Comparison of ENCODE assay signal across 19 cellular contexts in genomic region chr17:42849451-42850157, GRCh38. TPM values are rescaled to one million over a fixed set of nuclear protein-coding genes. Genes with fewer than 3 reads are reported as not detected.
A peak's percentile ranks its signal among the peaks of the same experiment; 100 is the strongest.
DNase-seq lines count a peak whose midpoint lies in the region; TF ChIP-seq lines count a peak whose summit lies in the region.
"Had no signal": no experiment of that assay in that cellular context is flagged by ENCODE, and none has a peak within 500 bp of the region (broad histone marks: within the 10 kb centered on the region; RNA-seq: fewer than 3 reads in every experiment).

No MANE protein-coding gene starts in this region.

- H3K36me3 Mint-ChIP-seq in activated CD4-positive, alpha-beta T cell treated with anti-CD3 and anti-CD28 coated beads, Interleukin-2, amount 10 ng/mL, durations not matched to agents 7 days and 5 days (ENCODE audit: low read depth): peaks cover 6% of the 10 kb centered on the region
- H3K36me3 Mint-ChIP-seq in activated T-cell treated with anti-CD3 and anti-CD28 coated beads, Interleukin-2, amount 50 U/mL, for 24 hours (ENCODE audit: low read depth): peaks cover 21% of the 10 kb centered on the region

- peaks cover 10 to 13% of the 10 kb centered on the region in 2 donors for H3K4me1 ChIP-seq in duodenal mucosa (ENCODE audit: control insufficient read depth in 1 of 2, insufficient read depth in 2 of 2, low read length in 2 of 2)
- H3K4me1 ChIP-seq in muscle layer of colon (ENCODE audit: insufficient read depth, low read length): peaks cover 13% of the 10 kb centered on the region
- no peaks in the 10 kb centered on the region for H3K4me1 ChIP-seq in uterus

- peaks cover 8% of the 10 kb centered on the region for H3K4me1 Mint-ChIP-seq in activated CD4-positive, alpha-beta T cell treated with anti-CD3 and anti-CD28 coated beads, Interleukin-2, amount 10 ng/mL, durations not matched to agents 7 days and 5 days
- peaks cover 22% of the 10 kb centered on the region for H3K4me1 Mint-ChIP-seq in activated T-cell treated with anti-CD3 and anti-CD28 coated beads, Interleukin-2, amount 50 U/mL, for 24 hours (ENCODE audit: low read depth)

- TF ChIP-seq CTCF in uterus (IDR thresholded peaks at IDR 0.05): no peak

- CTCF ChIA-PET in activated CD4-positive, alpha-beta T cell treated with anti-CD3 and anti-CD28 coated beads, Interleukin-2, amount 10 ng/mL, durations not matched to agents 7 days and 5 days (lab: Charles Lee): interaction anchor here (0.5 to 0.6 kb wide), 3 partner anchors 23 to 396 kb away, joined by 3 to 5 read pairs (median 3); no protein-coding TSS in a partner anchor

- TF ChIP-seq POLR2A in uterus (IDR thresholded peaks at IDR 0.05): no peak

- H3K9me3 Mint-ChIP-seq in activated CD4-positive, alpha-beta T cell treated with anti-CD3 and anti-CD28 coated beads, Interleukin-2, amount 10 ng/mL, durations not matched to agents 7 days and 5 days: no peaks in the 10 kb centered on the region
- no peaks in the 10 kb centered on the region for H3K9me3 Mint-ChIP-seq in activated T-cell treated with anti-CD3 and anti-CD28 coated beads, Interleukin-2, amount 50 U/mL, for 24 hours
- H3K9me3 Mint-ChIP-seq: CD4-positive, alpha-beta T cell; endodermal cell had no signal

- H3K27me3 ChIP-seq in duodenal mucosa (ENCODE audit: control insufficient read depth in 1 of 2, insufficient read depth in 2 of 2, low read length in 2 of 2) (no peaks in the 10 kb centered on the region), muscle layer of colon (ENCODE audit: control insufficient read depth in 1 of 2, insufficient read depth in 2 of 2, low read length in 2 of 2) (no peaks in the 10 kb centered on the region), uterus (no peaks in the 10 kb centered on the region)
- H3K27me3 ChIP-seq: left lung, ovary had no signal

- H3K4me3 ChIP-seq in duodenal mucosa (ENCODE audit: low read depth in 1 of 2, low read length in 2 of 2): peak overlapping the region; percentile 11 to 41
- H3K4me3 ChIP-seq in muscle layer of colon (ENCODE audit: low read depth in 1 of 2, low read length in 2 of 2): peak overlapping the region in 1 of 2 donors; percentile 26
- H3K4me3 ChIP-seq in uterus: no peak overlapping the region
- H3K4me3 ChIP-seq: left lung, ovary, SK-N-MC had no signal

- POLR2A ChIA-PET in activated CD4-positive, alpha-beta T cell treated with anti-CD3 and anti-CD28 coated beads, Interleukin-2, amount 10 ng/mL, durations not matched to agents 7 days and 5 days (lab: Charles Lee): no interaction called here

- no peak overlapping the region for H3K27ac ChIP-seq in duodenal mucosa (ENCODE audit: low read depth, low read length)
- peak overlapping the region; percentile 87 for H3K27ac ChIP-seq in muscle layer of colon (ENCODE audit: low read depth, low read length)
- H3K27ac ChIP-seq in uterus: peak overlapping the region; percentile 77 to 79
- H3K27ac ChIP-seq: left lung, ovary, SK-N-MC had no signal

- no peak for DNase-seq in activated CD4-positive, alpha-beta T cell treated with anti-CD3 and anti-CD28 coated beads, Interleukin-2, amount 10 ng/mL, durations not matched to agents 7 days and 5 days
- no peak for DNase-seq in activated CD4-positive, alpha-beta T cell treated with anti-CD3 and anti-CD28 coated beads, Interleukin-2, amount 50 U/mL, for 1 hour
- DNase-seq in uterus: peak in 1 of 2 donors; percentile 39
- no peak for DNase-seq in T-helper 2 cell
- no peak for DNase-seq in RKO (ENCODE audit: low spot score)
- no peak for DNase-seq in activated T-cell treated with anti-CD3 and anti-CD28 coated beads, Interleukin-2, amount 50 U/mL, for 24 hours
- DNase-seq: activated naive CD4-positive, alpha-beta T cell; anterior cingulate cortex; CD4-positive, alpha-beta T cell; endodermal cell; left lung; NCI-H526; OCI-M1; ovary; trophoblast cell had no signal

- H3K27me3 Mint-ChIP-seq in activated CD4-positive, alpha-beta T cell treated with anti-CD3 and anti-CD28 coated beads, Interleukin-2, amount 10 ng/mL, durations not matched to agents 7 days and 5 days: no peaks in the 10 kb centered on the region
- peaks cover 2% of the 10 kb centered on the region for H3K27me3 Mint-ChIP-seq in activated T-cell treated with anti-CD3 and anti-CD28 coated beads, Interleukin-2, amount 50 U/mL, for 24 hours
- H3K27me3 Mint-ChIP-seq: CD4-positive, alpha-beta T cell had no signal

- H3K9me3 ChIP-seq in duodenal mucosa (ENCODE audit: control insufficient read depth in 1 of 2, low read length in 2 of 2) (no peaks in the 10 kb centered on the region), muscle layer of colon (ENCODE audit: low read length) (no peaks in the 10 kb centered on the region), uterus (no peaks in the 10 kb centered on the region)
- H3K9me3 ChIP-seq: left lung, ovary had no signal

- no peak overlapping the region for H3K4me3 Mint-ChIP-seq in activated CD4-positive, alpha-beta T cell treated with anti-CD3 and anti-CD28 coated beads, Interleukin-2, amount 10 ng/mL, durations not matched to agents 7 days and 5 days
- no peak overlapping the region for H3K4me3 Mint-ChIP-seq in activated T-cell treated with anti-CD3 and anti-CD28 coated beads, Interleukin-2, amount 50 U/mL, for 24 hours
- H3K4me3 Mint-ChIP-seq: CD4-positive, alpha-beta T cell; endodermal cell had no signal

- peak overlapping the region; percentile 5 for H3K27ac Mint-ChIP-seq in activated CD4-positive, alpha-beta T cell treated with anti-CD3 and anti-CD28 coated beads, Interleukin-2, amount 10 ng/mL, durations not matched to agents 7 days and 5 days
- no peak overlapping the region for H3K27ac Mint-ChIP-seq in activated T-cell treated with anti-CD3 and anti-CD28 coated beads, Interleukin-2, amount 50 U/mL, for 24 hours
- H3K27ac Mint-ChIP-seq: CD4-positive, alpha-beta T cell; endodermal cell had no signal

- intact Hi-C loops in uterus (cut with DNase I; ENCODE audit: low total_unique reads): no loop called here

- H3K36me3 ChIP-seq in duodenal mucosa (ENCODE audit: control insufficient read depth in 1 of 2, insufficient read depth in 2 of 2, low read length in 2 of 2): peaks cover 8 to 12% of the 10 kb centered on the region in 2 donors
- peaks cover 13% of the 10 kb centered on the region for H3K36me3 ChIP-seq in muscle layer of colon (ENCODE audit: insufficient read depth, low read length)
- no peaks in the 10 kb centered on the region for H3K36me3 ChIP-seq in uterus
- H3K36me3 ChIP-seq: ovary had no signal

- H3K9ac ChIP-seq in duodenal mucosa (ENCODE audit: low read depth in 1 of 2, low read length in 2 of 2) (no peak overlapping the region), muscle layer of colon (ENCODE audit: low read length) (no peak overlapping the region)

RNA-seq across cellular contexts. Expression of gene AOC3, which starts 1.4 kb away (rescaled TPM):
- total RNA-seq in activated CD4-positive, alpha-beta T cell treated with anti-CD3 and anti-CD28 coated beads, Interleukin-2, amount 10 ng/mL, durations not matched to agents 7 days and 5 days: under 1 TPM; 0.56 to 0.79 TPM
- total RNA-seq in uterus: 10 to 100 TPM; 11.8 to 86.2 (median 15.5) TPM

RNA-seq across cellular contexts. Expression of gene AOC2, which starts 5.2 kb away (rescaled TPM):
- 1 to 10 TPM; 1.5 to 1.9 TPM for total RNA-seq in activated CD4-positive, alpha-beta T cell treated with anti-CD3 and anti-CD28 coated beads, Interleukin-2, amount 10 ng/mL, durations not matched to agents 7 days and 5 days
- total RNA-seq in uterus: 1 to 10 TPM in 3 of 4 donors, not detected in 1; 1.3 to 5.3 (median 3.0) TPM

RNA-seq across cellular contexts. Expression of gene PSME3, which starts 16.4 kb away (rescaled TPM):
- 100 to 1,000 TPM; 110 to 111 TPM for total RNA-seq in activated CD4-positive, alpha-beta T cell treated with anti-CD3 and anti-CD28 coated beads, Interleukin-2, amount 10 ng/mL, durations not matched to agents 7 days and 5 days
- 10 to 100 TPM in 3 of 4 donors, 1 to 10 TPM in 1; 9.7 to 74.3 (median 46.0) TPM for total RNA-seq in uterus

RNA-seq across cellular contexts. Expression of gene BECN1, which starts 25.5 kb away (rescaled TPM):
- total RNA-seq in activated CD4-positive, alpha-beta T cell treated with anti-CD3 and anti-CD28 coated beads, Interleukin-2, amount 10 ng/mL, durations not matched to agents 7 days and 5 days: 10 to 100 TPM; 87.0 to 87.6 TPM
- total RNA-seq in uterus: 100 to 1,000 TPM in 1 of 4 donors, 10 to 100 TPM in 3; 42.6 to 108 (median 72.6) TPM

RNA-seq across cellular contexts. Expression of gene CNTD1, which starts 50.9 kb away (rescaled TPM):
- not detected for total RNA-seq in activated CD4-positive, alpha-beta T cell treated with anti-CD3 and anti-CD28 coated beads, Interleukin-2, amount 10 ng/mL, durations not matched to agents 7 days and 5 days
- total RNA-seq in uterus: 1 to 10 TPM in 1 of 4 donors, under 1 TPM in 1, not detected in 2; 0.69 to 1.2 TPM
- total RNA-seq: CD4-positive, alpha-beta T cell; endodermal cell; fibroblast of villous mesenchyme had no signal

Comparison
In these comparisons a context has a peak if more than half of its experiments do, and no peak if none do; other contexts are left out.
1. H3K4me3 ChIP-seq: peak in duodenal mucosa (2 of 2); none in uterus (0 of 2).
2. RNA of gene AOC3, which starts 1.4 kb away (total RNA-seq): 11.8 to 86.2 TPM in uterus; 0.56 to 0.79 TPM in activated CD4-positive, alpha-beta T cell treated with anti-CD3 and anti-CD28 coated beads, Interleukin-2, amount 10 ng/mL, durations not matched to agents 7 days and 5 days; every median in the first group is over 4 times any median in the second.